Comparison of ENCODE assay signal across 1 cellular context in the genomic region with DNA sequence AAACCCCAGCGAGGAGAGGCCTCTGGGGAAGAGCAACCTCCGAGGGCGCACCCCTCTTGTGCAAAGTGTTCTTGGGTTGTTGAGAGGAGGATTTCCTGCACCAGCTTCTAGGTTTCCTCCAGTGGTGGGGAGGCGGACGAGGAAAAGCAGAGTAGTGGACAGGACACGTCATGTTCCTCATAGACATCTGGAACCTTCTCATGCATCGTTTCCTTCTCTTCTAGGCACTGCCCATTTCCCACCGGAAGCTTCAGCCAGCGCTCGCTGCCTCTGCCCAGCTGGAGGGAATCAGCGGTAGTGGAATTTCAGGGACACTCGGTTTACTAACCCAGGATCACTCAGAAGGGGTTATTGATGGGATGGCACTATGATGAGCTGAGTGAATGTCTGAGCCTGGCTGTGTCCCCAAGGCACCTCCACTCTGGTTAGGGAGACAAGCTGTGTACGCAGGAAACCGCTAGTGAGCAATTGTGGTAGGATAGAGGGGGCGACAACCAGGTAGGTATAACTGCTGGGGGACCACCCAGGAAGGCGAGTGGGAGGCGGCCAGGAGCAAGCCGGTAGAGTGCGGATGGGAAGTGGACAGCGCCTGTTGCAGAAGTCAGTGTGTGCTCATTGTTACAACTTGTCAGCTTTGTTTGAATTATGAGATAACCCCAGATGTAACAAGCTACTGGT.
A peak's percentile ranks its signal among the peaks of the same experiment; 100 is the strongest.
TF ChIP-seq lines count a peak whose summit lies in the region.

No MANE protein-coding gene starts in this region.

TF ChIP-seq in endothelial cell of umbilical vein, 7 proteins besides CTCF, POLR2A, EP300 and RAD21:
- TF ChIP-seq JUN (IDR thresholded peaks at IDR 0.05; ENCODE audit: borderline replicate concordance, insufficient read depth, insufficient read length, low read depth) (no peak), POLR2AphosphoS5 (IDR thresholded peaks at IDR 0.05; ENCODE audit: insufficient read depth, low read depth, low read length) (peak; percentile 39), FOS (IDR thresholded peaks at IDR 0.05; ENCODE audit: borderline replicate concordance, insufficient read depth, low read length) (peak; percentile 58), EZH2 (IDR thresholded peaks at IDR 0.05; ENCODE audit: borderline replicate concordance, low read depth, low read length, severe bottlenecking) (no peak), GATA2 (IDR thresholded peaks at IDR 0.05; ENCODE audit: insufficient read depth, insufficient read length, low read depth, low read length) (peak; percentile 48)
